12 cellular contexts compared by ENCODE assay signal in genomic region chr17:78558181-78558850, GRCh38. TPM values are rescaled to one million over a fixed set of nuclear protein-coding genes. Genes with fewer than 3 reads are reported as not detected.
DNase-seq lines count a peak whose midpoint lies in the region; ATAC-seq and TF ChIP-seq lines count a peak whose summit lies in the region.
"Had no signal": no experiment of that assay in that cellular context is flagged by ENCODE, and none has a peak within 500 bp of the region (broad histone marks: within the 10 kb centered on the region; RNA-seq: fewer than 3 reads in every experiment).

No MANE protein-coding gene starts in this region.

- CTCF ChIA-PET in activated naive CD4-positive, alpha-beta T cell treated with anti-CD3 and anti-CD28 coated beads for 36 hours (lab: Charles Lee) = no interaction called here

- no peak for TF ChIP-seq CTCF in gastrocnemius medialis (IDR thresholded peaks at IDR 0.05 in 4 of 5, conservative IDR thresholded peaks at IDR 0.05 in 1 of 5)
- TF ChIP-seq CTCF in mesothelial cell of epicardium (IDR thresholded peaks at IDR 0.05; ENCODE audit: unreplicated experiment) = no peak

- no peak overlapping the region for H3K27ac Mint-ChIP-seq in activated naive CD4-positive, alpha-beta T cell treated with anti-CD3 and anti-CD28 coated beads for 36 hours
- no peak overlapping the region for H3K27ac Mint-ChIP-seq in mesothelial cell of epicardium

- peaks cover 0 to 12% of the 10 kb centered on the region in 2 donors for H3K4me1 ChIP-seq in gastrocnemius medialis

- H3K4me3 Mint-ChIP-seq in activated naive CD4-positive, alpha-beta T cell treated with anti-CD3 and anti-CD28 coated beads for 36 hours = no peak overlapping the region
- no peak overlapping the region for H3K4me3 Mint-ChIP-seq in mesothelial cell of epicardium

- peaks cover 2 to 21% (median 6%) of the 10 kb centered on the region in 3 donors for H3K27me3 ChIP-seq in gastrocnemius medialis

- H3K9me3 ChIP-seq in gastrocnemius medialis = no peaks in the 10 kb centered on the region
- H3K9me3 ChIP-seq: neutrophil had no signal

- no peak overlapping the region for H3K4me3 ChIP-seq in gastrocnemius medialis

- ATAC-seq in stimulated activated naive CD8-positive, alpha-beta T cell treated with anti-CD3 and anti-CD28 coated beads, Interleukin-15, Interleukin-2, amounts not matched to agents 100 U/mL and 50 U/mL, for 24 hours = peak; percentile 9
- no peak for ATAC-seq in gastrocnemius medialis
- ATAC-seq: left lobe of liver had no signal

- intact Hi-C loops in activated naive CD4-positive, alpha-beta T cell treated with anti-CD3 and anti-CD28 coated beads for 36 hours (cut with micrococcal nuclease) = no loop called here
- intact Hi-C loops in gastrocnemius medialis (cut with DNase I; ENCODE audit: low total_unique reads) = no loop called here

- H3K27me3 Mint-ChIP-seq in activated naive CD4-positive, alpha-beta T cell treated with anti-CD3 and anti-CD28 coated beads for 36 hours (ENCODE audit: low read depth) = no peaks in the 10 kb centered on the region
- H3K27me3 Mint-ChIP-seq in mesothelial cell of epicardium (ENCODE audit: low read depth) = no peaks in the 10 kb centered on the region

- no peak overlapping the region for H3K27ac ChIP-seq in gastrocnemius medialis
- H3K27ac ChIP-seq: HL-60, neutrophil had no signal

- H3K9me3 Mint-ChIP-seq in activated naive CD4-positive, alpha-beta T cell treated with anti-CD3 and anti-CD28 coated beads for 36 hours = no peaks in the 10 kb centered on the region
- H3K9me3 Mint-ChIP-seq in mesothelial cell of epicardium = no peaks in the 10 kb centered on the region

- no peak for TF ChIP-seq POLR2A in gastrocnemius medialis (IDR thresholded peaks at IDR 0.05)

- no peaks in the 10 kb centered on the region for H3K4me1 Mint-ChIP-seq in activated naive CD4-positive, alpha-beta T cell treated with anti-CD3 and anti-CD28 coated beads for 36 hours (ENCODE audit: low read depth)
- no peaks in the 10 kb centered on the region for H3K4me1 Mint-ChIP-seq in mesothelial cell of epicardium

- H3K36me3 ChIP-seq in gastrocnemius medialis = no peaks in the 10 kb centered on the region
- H3K36me3 ChIP-seq: neutrophil had no signal

- DNase-seq in activated naive CD4-positive, alpha-beta T cell treated with anti-CD3 and anti-CD28 coated beads for 36 hours = peak; percentile 33
- no peak for DNase-seq in activated naive CD4-positive, alpha-beta T cell treated with anti-CD3 and anti-CD28 coated beads, Interleukin-2, amount 50 U/mL, for 16 hours
- DNase-seq in RKO (ENCODE audit: low spot score) = peak; percentile 51
- DNase-seq in dermis blood vessel endothelial cell = peak; percentile 21
- no peak for DNase-seq in stimulated activated naive CD8-positive, alpha-beta T cell treated with anti-CD3 and anti-CD28 coated beads, Interleukin-15, Interleukin-2, amounts not matched to agents 100 U/mL and 50 U/mL, for 24 hours
- DNase-seq in NCI-H446 (lab: John Stamatoyannopoulos, UW) = no peak
- DNase-seq in gastrocnemius medialis = no peak
- no peak for DNase-seq in mesothelial cell of epicardium (ENCODE audit: low spot score in 2 of 2, unreplicated experiment in 2 of 2)
- DNase-seq: GF-D8 had no signal

- in situ Hi-C loops in gastrocnemius medialis (cut with MboI; ENCODE audit: low sequenced_read_pairs in 4 of 4) = no loop called here

- no peaks in the 10 kb centered on the region for H3K36me3 Mint-ChIP-seq in activated naive CD4-positive, alpha-beta T cell treated with anti-CD3 and anti-CD28 coated beads for 36 hours (ENCODE audit: low read depth)
- no peaks in the 10 kb centered on the region for H3K36me3 Mint-ChIP-seq in mesothelial cell of epicardium

RNA-seq across cellular contexts. Expression of gene DNAH17, which starts 18.9 kb away (rescaled TPM):
- total RNA-seq in activated naive CD4-positive, alpha-beta T cell treated with anti-CD3 and anti-CD28 coated beads for 36 hours = under 1 TPM; 0.19 to 0.42 TPM
- total RNA-seq in dermis blood vessel endothelial cell (0.42 and 0.51 TPM in 2 replicates), gastrocnemius medialis (under 1 TPM in 1 of 4 donors, not detected in 3; 0.56 TPM), mesothelial cell of epicardium (0.14 to 0.87 TPM (median 0.22 TPM) in 3 replicates)
- total RNA-seq: left lobe of liver had no signal

Comparison
In these comparisons a context has a peak if more than half of its experiments do, and no peak if none do; other contexts are left out.
1. DNase-seq: peak in activated naive CD4-positive, alpha-beta T cell treated with anti-CD3 and anti-CD28 coated beads for 36 hours (single experiment), RKO (single experiment) and dermis blood vessel endothelial cell (single experiment); none in activated naive CD4-positive, alpha-beta T cell treated with anti-CD3 and anti-CD28 coated beads, Interleukin-2, amount 50 U/mL, for 16 hours (single experiment), stimulated activated naive CD8-positive, alpha-beta T cell treated with anti-CD3 and anti-CD28 coated beads, Interleukin-15, Interleukin-2, amounts not matched to agents 100 U/mL and 50 U/mL, for 24 hours (single experiment), NCI-H446 (0 of 2), gastrocnemius medialis (0 of 2) and mesothelial cell of epicardium (0 of 2).